19 cellular contexts compared by ENCODE assay signal in the genomic region with DNA sequence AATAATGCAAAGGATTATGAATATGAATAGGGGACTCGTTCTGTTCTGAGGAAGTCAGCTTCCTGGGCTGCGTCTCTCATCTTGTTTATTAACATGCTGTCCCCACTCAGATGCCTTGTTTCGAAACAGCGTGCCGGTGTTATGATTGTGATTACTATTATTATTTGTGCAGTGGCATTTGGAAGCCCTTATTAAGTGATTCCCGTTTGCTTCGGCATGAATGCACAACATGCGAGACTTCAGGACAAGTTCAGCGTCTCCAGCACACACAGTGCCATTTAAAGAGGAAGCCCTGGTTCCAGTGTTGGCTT.
"Had no signal": no experiment of that assay in that cellular context is flagged by ENCODE, and none has a peak within 500 bp of the region (broad histone marks: within the 10 kb centered on the region; RNA-seq: fewer than 3 reads in every experiment).

No MANE protein-coding gene starts in this region.

- H3K27ac ChIP-seq: breast epithelium, foreskin keratinocyte, skin epidermis had no signal

- H3K36me3 Mint-ChIP-seq: activated naive CD8-positive, alpha-beta T cell had no signal

- H3K4me3 ChIP-seq: breast epithelium, skin epidermis had no signal

- H3K4me1 Mint-ChIP-seq: activated B cell treated with CpG ODN at 0.5 μM for 24 hours; activated CD4-positive, alpha-beta T cell treated with anti-CD3 and anti-CD28 coated beads, Interleukin-2, amount 10 ng/mL, durations not matched to agents 24 days and 14 days had no signal

- H3K4me3 Mint-ChIP-seq: activated B cell treated with CpG ODN at 0.5 μM for 24 hours; activated CD4-positive, alpha-beta T cell treated with anti-CD3 and anti-CD28 coated beads, Interleukin-2, amount 10 ng/mL, durations not matched to agents 24 days and 14 days; activated CD8-positive, alpha-beta T cell treated with anti-CD3 and anti-CD28 coated beads, Interleukin-2, amount 10 ng/mL, durations not matched to agents 7 days and 5 days; activated naive CD8-positive, alpha-beta T cell; activated T-cell treated with anti-CD3 and anti-CD28 coated beads, Interleukin-2, amount 50 U/mL, for 72 hours; nephron; T-helper 2 cell treated with Interferon-gamma antibody and Interleukin-4, amounts not matched to agents 5 μg/mL and 100 μg/mL, for 36 hours had no signal

- ATAC-seq: activated CD8-positive, alpha-beta T cell treated with anti-CD3 and anti-CD28 coated beads, Interleukin-2, amount 10 ng/mL, durations not matched to agents 7 days and 5 days; activated T-cell treated with anti-CD3 and anti-CD28 coated beads, Interleukin-2, amount 50 U/mL, for 72 hours; foreskin keratinocyte had no signal

- H3K36me3 ChIP-seq: breast epithelium, esophagus squamous epithelium had no signal

- H3K27me3 Mint-ChIP-seq: activated CD4-positive, alpha-beta T cell treated with anti-CD3 and anti-CD28 coated beads, Interleukin-2, amount 10 ng/mL, durations not matched to agents 24 days and 14 days had no signal

- H3K4me1 ChIP-seq: breast epithelium, foreskin keratinocyte had no signal

- DNase-seq: activated B cell treated with CpG ODN at 0.5 μM for 24 hours; activated CD4-positive, alpha-beta T cell treated with anti-CD3 and anti-CD28 coated beads, Interleukin-2, amount 10 ng/mL, durations not matched to agents 24 days and 14 days; activated CD8-positive, alpha-beta memory T cell treated with anti-CD3 and anti-CD28 coated beads, Interleukin-2, amount 50 U/mL, for 48 hours; activated CD8-positive, alpha-beta T cell treated with anti-CD3 and anti-CD28 coated beads, Interleukin-2, amount 10 ng/mL, durations not matched to agents 7 days and 5 days; activated gamma-delta T cell treated with Interleukin-2 at 50 U/mL for 16 hours; activated T-cell treated with anti-CD3 and anti-CD28 coated beads, Interleukin-2, amount 50 U/mL, for 72 hours; esophagus squamous epithelium; foreskin keratinocyte; kidney glomerular epithelial cell; mesendoderm; stimulated activated CD4-positive, alpha-beta T cell treated with anti-CD3 and anti-CD28 coated beads, Interleukin-15, amount 100 ng/mL, for 24 hours; stimulated activated CD4-positive, alpha-beta T cell treated with anti-CD3 and anti-CD28 coated beads, Interleukin-4, amount 100 ng/mL, for 1 hour; stimulated activated naive CD4-positive, alpha-beta T cell; trophoblast cell had no signal

- H3K27me3 ChIP-seq: foreskin keratinocyte had no signal

- H3K27ac Mint-ChIP-seq: activated B cell treated with CpG ODN at 0.5 μM for 24 hours; activated CD4-positive, alpha-beta T cell treated with anti-CD3 and anti-CD28 coated beads, Interleukin-2, amount 10 ng/mL, durations not matched to agents 24 days and 14 days; activated CD8-positive, alpha-beta T cell treated with anti-CD3 and anti-CD28 coated beads, Interleukin-2, amount 10 ng/mL, durations not matched to agents 7 days and 5 days; activated naive CD8-positive, alpha-beta T cell; activated T-cell treated with anti-CD3 and anti-CD28 coated beads, Interleukin-2, amount 50 U/mL, for 72 hours; nephron; T-helper 2 cell treated with Interferon-gamma antibody and Interleukin-4, amounts not matched to agents 5 μg/mL and 100 μg/mL, for 36 hours had no signal

- H3K9me3 Mint-ChIP-seq: activated B cell treated with CpG ODN at 0.5 μM for 24 hours; activated CD4-positive, alpha-beta T cell treated with anti-CD3 and anti-CD28 coated beads, Interleukin-2, amount 10 ng/mL, durations not matched to agents 24 days and 14 days; activated T-cell treated with anti-CD3 and anti-CD28 coated beads, Interleukin-2, amount 50 U/mL, for 72 hours; nephron; T-helper 2 cell treated with Interferon-gamma antibody and Interleukin-4, amounts not matched to agents 5 μg/mL and 100 μg/mL, for 36 hours had no signal

- H3K9me3 ChIP-seq: breast epithelium, esophagus squamous epithelium had no signal
